Comparison of ENCODE assay signal across 8 cellular contexts in genomic region chr1:27099154-27099903, GRCh38. TPM values are rescaled to one million over a fixed set of nuclear protein-coding genes. Genes with fewer than 3 reads are reported as not detected.
DNase-seq lines count a peak whose midpoint lies in the region; ATAC-seq, FAIRE-seq and TF ChIP-seq lines count a peak whose summit lies in the region.

No MANE protein-coding gene starts in this region.

- DNase-seq in DMS79 (lab: John Stamatoyannopoulos, UW) (peak; percentile 71), NOMO-1 treated with DMSO at 0.1 percent for 48 hours (lab: John Stamatoyannopoulos, UW; ENCODE audit: unreplicated experiment) (peak; percentile 68), bronchial epithelial cell (ENCODE audit: low read depth) (peak; percentile 63), lower lobe of right lung (peak; percentile 86), thoracic aorta (ENCODE audit: low spot score) (peak; percentile 67), cerebellar nuclear complex (lab: John Stamatoyannopoulos, UW) (no peak), activated gamma-delta T cell (lab: John Stamatoyannopoulos, UW) (no peak)

- intact Hi-C loops in lower lobe of right lung (cut with DNase I): loop anchor here (10.0 kb wide), 1 partner anchor 55 kb away; no protein-coding TSS in a partner anchor

- H3K9me3 ChIP-seq in HEK293 (ENCODE audit: control insufficient read depth, insufficient read depth, low read depth, low read length) (no peaks in the 10 kb centered on the region), lower lobe of right lung (no peaks in the 10 kb centered on the region), thoracic aorta (no peaks in the 10 kb centered on the region)

- no peak overlapping the region for H3K4me3 ChIP-seq in HEK293 (ENCODE audit: low read depth, low read length)
- H3K4me3 ChIP-seq in bronchial epithelial cell (ENCODE audit: low read depth, low read length): no peak overlapping the region
- H3K4me3 ChIP-seq in lower lobe of right lung: no peak overlapping the region
- H3K4me3 ChIP-seq in thoracic aorta: no peak overlapping the region

- H3K4me1 ChIP-seq in HEK293 (ENCODE audit: control insufficient read depth, insufficient read depth, low read length): peaks cover 8% of the 10 kb centered on the region
- peaks cover 39% of the 10 kb centered on the region for H3K4me1 ChIP-seq in lower lobe of right lung
- H3K4me1 ChIP-seq in thoracic aorta (ENCODE audit: control insufficient read depth in 1 of 2, low read depth in 2 of 2): peaks cover 17 to 30% of the 10 kb centered on the region in 2 donors

- CTCF ChIA-PET in HEK293 (lab: Yijun Ruan, JAX): interaction anchor here (0.5 to 15.2 kb wide), 14 partner anchors 15 to 1050 kb away, joined by 3 to 329 read pairs (median 6); partner anchors contain the start of gene TRNP1

- 0 out of 2 replicates have a peak overlapping the region, but pooled peaks have one; percentile 21 for H3K27ac ChIP-seq in HEK293 (ENCODE audit: extremely low read depth, low read depth, low read length)
- H3K27ac ChIP-seq in lower lobe of right lung: peak overlapping the region; percentile 79
- H3K27ac ChIP-seq in thoracic aorta: peak overlapping the region; percentile 46 to 70

- FAIRE-seq in bronchial epithelial cell (lab: Jason Lieb, UNC): no peak

- H3K36me3 ChIP-seq in HEK293 (ENCODE audit: control insufficient read depth in 2 of 2, insufficient read depth in 1 of 2, low read length in 2 of 2) (peaks cover 0 to 30% of the 10 kb centered on the region in 2 experiments; a peak in 1 of 3 replicates), bronchial epithelial cell (ENCODE audit: control insufficient read depth, insufficient read depth, low read length) (peaks cover 14% of the 10 kb centered on the region), lower lobe of right lung (peaks cover 39% of the 10 kb centered on the region), thoracic aorta (no peaks in the 10 kb centered on the region)

- TF ChIP-seq CTCF in HEK293 (tag by site-specific recombination; IDR thresholded peaks at IDR 0.05): no peak; the same call in 1 of the 2 replicates
- no peak for TF ChIP-seq CTCF in bronchial epithelial cell (IDR thresholded peaks at IDR 0.05; ENCODE audit: insufficient read depth, low read length, severe bottlenecking)
- no peak for TF ChIP-seq CTCF in lower lobe of right lung (IDR thresholded peaks at IDR 0.05)
- no peak for TF ChIP-seq CTCF in thoracic aorta (IDR thresholded peaks at IDR 0.05)

- POLR2A ChIA-PET in HEK293 (lab: Yijun Ruan, JAX): no interaction called here

- H3K27me3 ChIP-seq in bronchial epithelial cell (ENCODE audit: control insufficient read depth, insufficient read depth, low read length): no peaks in the 10 kb centered on the region
- H3K27me3 ChIP-seq in lower lobe of right lung (ENCODE audit: low read depth): no peaks in the 10 kb centered on the region
- H3K27me3 ChIP-seq in thoracic aorta (replicated peaks; ENCODE audit: insufficient read depth): no peaks in the 10 kb centered on the region

- peak; percentile 75 to 79 for ATAC-seq in lower lobe of right lung
- peak; percentile 2 for ATAC-seq in thoracic aorta (ENCODE audit: insufficient number of reproducible peaks, low FRiP score, low read depth)

TF ChIP-seq in HEK293, 187 proteins besides CTCF, POLR2A, EP300 and RAD21 (continues in another document):
- TF ChIP-seq PRDM2 (tag by site-specific recombination; IDR thresholded peaks at IDR 0.05; ENCODE audit: borderline replicate concordance) (no peak), SCRT1 (tag by site-specific recombination; IDR thresholded peaks at IDR 0.05; ENCODE audit: borderline replicate concordance) (peak; percentile 74), BCL11B (tag by site-specific recombination; IDR thresholded peaks at IDR 0.05; ENCODE audit: low read depth) (no peak), ZNF585B (tag by site-specific recombination; IDR thresholded peaks at IDR 0.05) (no peak), ZEB2 (tag by site-specific recombination; IDR thresholded peaks at IDR 0.05) (peak; percentile 80), ZNF121 (tag by site-specific recombination; IDR thresholded peaks at IDR 0.05) (no peak), ZNF133 (tag by site-specific recombination; IDR thresholded peaks at IDR 0.05) (no peak), ZNF768 (tag by site-specific recombination; IDR thresholded peaks at IDR 0.05) (no peak), ZNF366 (tag by site-specific recombination; conservative IDR thresholded peaks at IDR 0.05) (0 out of 2 replicates have a peak, but pooled peaks have one; percentile 9), SALL2 (tag by site-specific recombination; IDR thresholded peaks at IDR 0.05; ENCODE audit: borderline replicate concordance) (no peak), ZNF600 (tag by site-specific recombination; IDR thresholded peaks at IDR 0.05) (peak; percentile 98), ZNF664 (tag by site-specific recombination; IDR thresholded peaks at IDR 0.05) (no peak), ZNF626 (tag by site-specific recombination; IDR thresholded peaks at IDR 0.05) (no peak), BCL6B (tag by site-specific recombination; IDR thresholded peaks at IDR 0.05) (no peak), ZNF510 (tag by site-specific recombination; IDR thresholded peaks at IDR 0.05; ENCODE audit: insufficient replicate concordance) (no peak), ZNF341 (tag by site-specific recombination; IDR thresholded peaks at IDR 0.05; ENCODE audit: low read depth) (no peak), OVOL3 (tag by site-specific recombination; IDR thresholded peaks at IDR 0.05) (no peak), ZNF791 (tag by site-specific recombination; IDR thresholded peaks at IDR 0.05) (no peak), ZNF221 (tag by site-specific recombination; IDR thresholded peaks at IDR 0.05; ENCODE audit: borderline replicate concordance) (no peak), ZBTB6 (tag by site-specific recombination; IDR thresholded peaks at IDR 0.05) (peak; percentile 57; the same call in 1 of the 2 replicates)

RNA-seq across cellular contexts. Expression of gene SLC9A1, which starts 55.6 kb away (rescaled TPM):
- total RNA-seq in bronchial epithelial cell (5.0 and 22.8 TPM in 2 replicates), lower lobe of right lung (57.7 TPM), thoracic aorta (10 to 100 TPM; 12.3 to 36.3 TPM)

Comparison
In these comparisons a context has a peak if more than half of its experiments do, and no peak if none do; other contexts are left out.
1. DNase-seq: peak in DMS79 (single experiment), NOMO-1 treated with DMSO at 0.1 percent for 48 hours (single experiment), bronchial epithelial cell (single experiment), lower lobe of right lung (single experiment) and thoracic aorta (single experiment); none in cerebellar nuclear complex (0 of 2) and activated gamma-delta T cell (single experiment).
2. H3K27ac ChIP-seq: peak in every context shown above with its lines; median percentile 79 in lower lobe of right lung; 58 in thoracic aorta; 21 in HEK293.